ENCODE assay signal across 8 cellular contexts in genomic region chr17:49315974-49316570, GRCh38. TPM values are rescaled to one million over a fixed set of nuclear protein-coding genes. Genes with fewer than 3 reads are reported as not detected.
DNase-seq lines count a peak whose midpoint lies in the region; ATAC-seq and TF ChIP-seq lines count a peak whose summit lies in the region.

No MANE protein-coding gene starts in this region.

- H3K4me3 ChIP-seq in PC-3 (ENCODE audit: low read length): peak overlapping the region; percentile 11; the same call in 1 of the 2 replicates
- H3K4me3 ChIP-seq in spleen: peak overlapping the region in 2 of 8 donors; percentile 8 to 35
- H3K4me3 ChIP-seq in SJCRH30: no peak overlapping the region

- H3K36me3 Mint-ChIP-seq in activated CD4-positive, alpha-beta T cell treated with anti-CD3 and anti-CD28 coated beads, Interleukin-2, amount 10 ng/mL, durations not matched to agents 7 days and 5 days (ENCODE audit: low read depth): peaks cover 31% of the 10 kb centered on the region
- peaks cover 30% of the 10 kb centered on the region for H3K36me3 Mint-ChIP-seq in effector memory CD8-positive, alpha-beta T cell (ENCODE audit: insufficient read depth)

- H3K27ac ChIP-seq in PC-3 (ENCODE audit: low read length) (peak overlapping the region; percentile 21), spleen (peak overlapping the region in 6 of 8 donors; percentile 3 to 75 (median 56)), SJCRH30 (no peak overlapping the region)

- no peak overlapping the region for H2AFZ ChIP-seq in PC-3 (ENCODE audit: low read length)

- H3K4me1 Mint-ChIP-seq in activated CD4-positive, alpha-beta T cell treated with anti-CD3 and anti-CD28 coated beads, Interleukin-2, amount 10 ng/mL, durations not matched to agents 7 days and 5 days: peaks cover 33% of the 10 kb centered on the region
- peaks cover 24 to 33% of the 10 kb centered on the region in 2 donors for H3K4me1 Mint-ChIP-seq in effector memory CD8-positive, alpha-beta T cell (ENCODE audit: low read depth in 2 of 2)

- H3K4me3 Mint-ChIP-seq in activated CD4-positive, alpha-beta T cell treated with anti-CD3 and anti-CD28 coated beads, Interleukin-2, amount 10 ng/mL, durations not matched to agents 7 days and 5 days: peak overlapping the region; percentile 48
- H3K4me3 Mint-ChIP-seq in effector memory CD8-positive, alpha-beta T cell: peak overlapping the region; percentile 63 to 68

- ATAC-seq in PC-3 (peak; percentile 46), HG02571 (IDR thresholded peaks at IDR 0.05; ENCODE audit: unreplicated experiment) (no peak)
- no peak for ATAC-seq in effector memory CD8-positive, alpha-beta T cell (replicated peaks)

- peak overlapping the region; percentile 81 for H3K27ac Mint-ChIP-seq in activated CD4-positive, alpha-beta T cell treated with anti-CD3 and anti-CD28 coated beads, Interleukin-2, amount 10 ng/mL, durations not matched to agents 7 days and 5 days
- peak overlapping the region; percentile 29 to 66 for H3K27ac Mint-ChIP-seq in effector memory CD8-positive, alpha-beta T cell

- H3K79me2 ChIP-seq in PC-3 (ENCODE audit: low read length): 0 out of 2 replicates have a peak, but pooled peaks cover 4% of the 10 kb centered on the region

- intact Hi-C loops in PC-3 (cut with micrococcal nuclease) (loop anchor here (1.0 kb wide), 3 partner anchors 46 to 240 kb away; partner anchors contain the start of gene ZNF652), spleen (cut with DNase I; ENCODE audit: low total_unique reads) (loop anchor here (2.0 to 10.0 kb wide), 2 partner anchors 49 to 81 kb away; partner anchors contain the start of gene ZNF652)

- no peaks in the 10 kb centered on the region for H4K20me1 ChIP-seq in PC-3 (ENCODE audit: low read length)

- H3K36me3 ChIP-seq in PC-3 (ENCODE audit: low read depth, low read length): peaks cover 11% of the 10 kb centered on the region; the same call in 1 of the 2 replicates
- peaks cover 0 to 47% (median 19%) of the 10 kb centered on the region in 6 donors for H3K36me3 ChIP-seq in spleen
- H3K36me3 ChIP-seq in SJCRH30: no peaks in the 10 kb centered on the region

- H3K9ac ChIP-seq in PC-3 (ENCODE audit: low read length): no peak overlapping the region

- H3K4me1 ChIP-seq in PC-3 (ENCODE audit: insufficient read depth, low read length) (peaks cover 14% of the 10 kb centered on the region), spleen (peaks cover 22 to 43% (median 28%) of the 10 kb centered on the region in 6 donors), SJCRH30 (no peaks in the 10 kb centered on the region)

- WGBS in spleen, 5 donors: 54 to 76% (median 64%) methylated on average over 7 of the region's 7 CpGs

- no peak for DNase-seq in activated CD4-positive, alpha-beta T cell treated with anti-CD3 and anti-CD28 coated beads, Interleukin-2, amount 10 ng/mL, durations not matched to agents 7 days and 5 days
- DNase-seq in activated CD4-positive, alpha-beta T cell treated with anti-CD3 and anti-CD28 coated beads for 48 hours: no peak
- DNase-seq in PC-3: peak; percentile 60
- DNase-seq in effector memory CD8-positive, alpha-beta T cell: no peak
- DNase-seq in spleen: no peak
- no peak for DNase-seq in cortex of kidney (lab: John Stamatoyannopoulos, UW)
- DNase-seq in SJCRH30: no peak

- H3K27me3 Mint-ChIP-seq in activated CD4-positive, alpha-beta T cell treated with anti-CD3 and anti-CD28 coated beads, Interleukin-2, amount 10 ng/mL, durations not matched to agents 7 days and 5 days: no peaks in the 10 kb centered on the region
- no peaks in the 10 kb centered on the region for H3K27me3 Mint-ChIP-seq in effector memory CD8-positive, alpha-beta T cell

- no peaks in the 10 kb centered on the region for H3K27me3 ChIP-seq in PC-3 (ENCODE audit: low read length)
- H3K27me3 ChIP-seq in spleen (replicated peaks in 1 of 7): no peaks in the 10 kb centered on the region
- H3K27me3 ChIP-seq in SJCRH30: no peaks in the 10 kb centered on the region

- H3F3A ChIP-seq in PC-3 (ENCODE audit: low read length, unreplicated experiment): no peaks in the 10 kb centered on the region

- TF ChIP-seq CTCF in PC-3 (conservative IDR thresholded peaks at IDR 0.05; ENCODE audit: low read depth, low read length): no peak
- no peak for TF ChIP-seq CTCF in spleen (IDR thresholded peaks at IDR 0.05 in 8 of 11, conservative IDR thresholded peaks at IDR 0.05 in 3 of 11)

- CTCF ChIA-PET in activated CD4-positive, alpha-beta T cell treated with anti-CD3 and anti-CD28 coated beads, Interleukin-2, amount 10 ng/mL, durations not matched to agents 7 days and 5 days (lab: Charles Lee): interaction anchor here (0.9 to 3.1 kb wide), 9 partner anchors 19 to 241 kb away, joined by 3 to 11 read pairs (median 4); no protein-coding TSS in a partner anchor
- CTCF ChIA-PET in PC-3 (lab: Charles Lee): interaction anchor here (0.6 to 1.4 kb wide), 4 partner anchors 78 to 424 kb away, joined by 3 to 5 read pairs (median 3); partner anchors contain the start of gene ATP5MC1

- no peak for TF ChIP-seq POLR2A in spleen (IDR thresholded peaks at IDR 0.05)

- no peaks in the 10 kb centered on the region for H3K9me3 Mint-ChIP-seq in activated CD4-positive, alpha-beta T cell treated with anti-CD3 and anti-CD28 coated beads, Interleukin-2, amount 10 ng/mL, durations not matched to agents 7 days and 5 days
- no peaks in the 10 kb centered on the region for H3K9me3 Mint-ChIP-seq in effector memory CD8-positive, alpha-beta T cell

- POLR2A ChIA-PET in activated CD4-positive, alpha-beta T cell treated with anti-CD3 and anti-CD28 coated beads, Interleukin-2, amount 10 ng/mL, durations not matched to agents 7 days and 5 days (lab: Charles Lee): no interaction called here
- POLR2A ChIA-PET in PC-3 (lab: Charles Lee; ENCODE audit: unreplicated experiment): no interaction called here

- peak overlapping the region; percentile 49 for H3K4me2 ChIP-seq in PC-3 (ENCODE audit: low read length)

- BruUV-seq in PC-3 (replicated peaks; lab: Mats Ljungman, UMichigan): no TSS peak

- H3K9me3 ChIP-seq in PC-3 (ENCODE audit: low read length): no peaks in the 10 kb centered on the region
- no peaks in the 10 kb centered on the region for H3K9me3 ChIP-seq in spleen
- no peaks in the 10 kb centered on the region for H3K9me3 ChIP-seq in SJCRH30 (replicated peaks)

- H3K9me2 ChIP-seq in PC-3 (replicated peaks; ENCODE audit: low read length): no peaks in the 10 kb centered on the region

RNA-seq across cellular contexts. Expression of gene ZNF652, which starts 46.0 kb away (rescaled TPM):
- 10 to 100 TPM; 32.1 to 36.2 TPM for total RNA-seq in activated CD4-positive, alpha-beta T cell treated with anti-CD3 and anti-CD28 coated beads, Interleukin-2, amount 10 ng/mL, durations not matched to agents 7 days and 5 days
- total RNA-seq in PC-3 (2014; rRNA removed) (18.2 and 18.5 TPM in 2 replicates), spleen (10 to 100 TPM; 51.4 to 73.9 (median 57.5) TPM)
- 10 to 100 TPM; 18.2 to 26.6 (median 23.3) TPM for polyA plus RNA-seq in spleen
- 28.2 and 29.2 TPM in 2 replicates for total RNA-seq in SJCRH30 (2014; rRNA removed; shearing (Covaris generic))
